ENCODE assay signal across 23 cellular contexts in genomic region chr14:105470163-105470811, GRCh38. TPM values are rescaled to one million over a fixed set of nuclear protein-coding genes. Genes with fewer than 3 reads are reported as not detected.
A peak's percentile ranks its signal among the peaks of the same experiment; 100 is the strongest.
DNase-seq lines count a peak whose midpoint lies in the region; ATAC-seq and TF ChIP-seq lines count a peak whose summit lies in the region.
"Had no signal": no experiment of that assay in that cellular context is flagged by ENCODE, and none has a peak within 500 bp of the region (broad histone marks: within the 10 kb centered on the region; RNA-seq: fewer than 3 reads in every experiment).

No MANE protein-coding gene starts in this region.

- H3K4me1 ChIP-seq in GM23338 (ENCODE audit: insufficient read depth) (peaks cover 9% of the 10 kb centered on the region; the same call in 1 of the 2 replicates), left ventricle myocardium inferior (peaks cover 84% of the 10 kb centered on the region), stomach (peaks cover 46 to 85% (median 74%) of the 10 kb centered on the region in 4 donors)

- H3K4me3 Mint-ChIP-seq in GM23338, result no peak overlapping the region
- H3K4me3 Mint-ChIP-seq: activated CD4-positive, alpha-beta T cell treated with anti-CD3 and anti-CD28 coated beads for 36 hours; activated naive CD4-positive, alpha-beta T cell treated with anti-CD3 and anti-CD28 coated beads, Interleukin-2, amount 50 U/mL, for 24 hours; HFFc6; memory B cell; naive B cell; stimulated activated effector memory CD8-positive, alpha-beta T cell treated with anti-CD3 and anti-CD28 coated beads, Interleukin-12 subunit alpha, Interleukin-12 subunit beta, amount 100 ng/mL, for 72 hours had no signal

- no peaks in the 10 kb centered on the region for H3K9me2 ChIP-seq in GM23338 (ENCODE audit: insufficient read depth)

- H3K27me3 ChIP-seq in GM23338 (ENCODE audit: insufficient read depth) (peaks cover 6% of the 10 kb centered on the region), left ventricle myocardium inferior (ENCODE audit: low read depth) (no peaks in the 10 kb centered on the region), stomach (peaks cover 0 to 22% (median 0%) of the 10 kb centered on the region in 3 donors)
- H3K27me3 ChIP-seq: pancreas had no signal

- no peak for TF ChIP-seq EP300 in stomach (IDR thresholded peaks at IDR 0.05)

- ATAC-seq in GM23338 (no peak), GM21576 (IDR thresholded peaks at IDR 0.05; ENCODE audit: unreplicated experiment) (no peak), GM21367 (IDR thresholded peaks at IDR 0.05; ENCODE audit: unreplicated experiment) (no peak)
- ATAC-seq: activated CD4-positive, alpha-beta T cell treated with anti-CD3 and anti-CD28 coated beads for 36 hours; stimulated activated effector memory CD8-positive, alpha-beta T cell treated with anti-CD3 and anti-CD28 coated beads, Interleukin-12 subunit alpha, Interleukin-12 subunit beta, amount 100 ng/mL, for 72 hours had no signal

- peaks cover 14% of the 10 kb centered on the region for H3K27me3 Mint-ChIP-seq in GM23338 (ENCODE audit: insufficient read depth, low read depth, poor library complexity)
- H3K27me3 Mint-ChIP-seq: activated CD4-positive, alpha-beta T cell treated with anti-CD3 and anti-CD28 coated beads for 36 hours; activated naive CD4-positive, alpha-beta T cell treated with anti-CD3 and anti-CD28 coated beads, Interleukin-2, amount 50 U/mL, for 24 hours; IgD-negative memory B cell; memory B cell had no signal

- H3K4me1 Mint-ChIP-seq in GM23338, result peaks cover 4% of the 10 kb centered on the region
- H3K4me1 Mint-ChIP-seq: activated CD4-positive, alpha-beta T cell treated with anti-CD3 and anti-CD28 coated beads for 36 hours; activated naive CD4-positive, alpha-beta T cell treated with anti-CD3 and anti-CD28 coated beads, Interleukin-2, amount 50 U/mL, for 24 hours; IgD-negative memory B cell; stimulated activated effector memory CD8-positive, alpha-beta T cell treated with anti-CD3 and anti-CD28 coated beads, Interleukin-12 subunit alpha, Interleukin-12 subunit beta, amount 100 ng/mL, for 72 hours had no signal

- H3K36me3 ChIP-seq in GM23338 (ENCODE audit: insufficient read depth), result no peaks in the 10 kb centered on the region
- peaks cover 12% of the 10 kb centered on the region for H3K36me3 ChIP-seq in left ventricle myocardium inferior
- peaks cover 10 to 57% (median 49%) of the 10 kb centered on the region in 4 donors for H3K36me3 ChIP-seq in stomach

- no peaks in the 10 kb centered on the region for H3K79me2 ChIP-seq in GM23338 (replicated peaks; ENCODE audit: insufficient read depth)

- intact Hi-C loops in left ventricle myocardium inferior (cut with micrococcal nuclease), result no loop called here
- intact Hi-C loops in stomach (cut with DNase I; ENCODE audit: low total_unique reads), result no loop called here

- TF ChIP-seq CTCF in GM23338 (conservative IDR thresholded peaks at IDR 0.05; ENCODE audit: low read depth in 2 of 2) (no peak), VCaP (conservative IDR thresholded peaks at IDR 0.05) (no peak), left ventricle myocardium inferior (IDR thresholded peaks at IDR 0.05; ENCODE audit: borderline replicate concordance) (no peak), stomach (IDR thresholded peaks at IDR 0.05) (no peak)

- WGBS in stomach, 5 donors, result 73 to 91% (median 84%) methylated on average over 31 to 41 of the region's 41 CpGs

- no peaks in the 10 kb centered on the region for H3K9me3 ChIP-seq in left ventricle myocardium inferior (replicated peaks)
- H3K9me3 ChIP-seq in stomach, result no peaks in the 10 kb centered on the region
- H3K9me3 ChIP-seq: pancreas, sigmoid colon, thoracic aorta had no signal

- no peak overlapping the region for H3K4me3 ChIP-seq in GM23338
- peak overlapping the region; percentile 92 for H3K4me3 ChIP-seq in left ventricle myocardium inferior
- no peak overlapping the region for H3K4me3 ChIP-seq in stomach
- H3K4me3 ChIP-seq: pancreas, sigmoid colon, thoracic aorta had no signal

- no peak for TF ChIP-seq POLR2A in stomach (IDR thresholded peaks at IDR 0.05)

- H3F3A ChIP-seq in GM23338 (replicated peaks; ENCODE audit: low read depth), result peaks cover 5% of the 10 kb centered on the region; the same call in 1 of the 2 replicates

- no peak overlapping the region for H2AFZ ChIP-seq in GM23338

- H3K27ac Mint-ChIP-seq in GM23338, result 0 out of 2 replicates have a peak overlapping the region, but pooled peaks have one; percentile 62
- H3K27ac Mint-ChIP-seq: activated CD4-positive, alpha-beta T cell treated with anti-CD3 and anti-CD28 coated beads for 36 hours; activated naive CD4-positive, alpha-beta T cell treated with anti-CD3 and anti-CD28 coated beads, Interleukin-2, amount 50 U/mL, for 24 hours; HFFc6; IgD-negative memory B cell; memory B cell; stimulated activated effector memory CD8-positive, alpha-beta T cell treated with anti-CD3 and anti-CD28 coated beads, Interleukin-12 subunit alpha, Interleukin-12 subunit beta, amount 100 ng/mL, for 72 hours had no signal

- H4K20me1 ChIP-seq in GM23338 (replicated peaks; ENCODE audit: insufficient read depth), result no peaks in the 10 kb centered on the region; the same call in 1 of the 2 replicates

- H3K36me3 Mint-ChIP-seq in GM23338 (ENCODE audit: low read depth), result peaks cover 8% of the 10 kb centered on the region; the same call in 1 of the 3 replicates
- H3K36me3 Mint-ChIP-seq: activated naive CD4-positive, alpha-beta T cell treated with anti-CD3 and anti-CD28 coated beads, Interleukin-2, amount 50 U/mL, for 24 hours; IgD-negative memory B cell; naive B cell; stimulated activated effector memory CD8-positive, alpha-beta T cell treated with anti-CD3 and anti-CD28 coated beads, Interleukin-12 subunit alpha, Interleukin-12 subunit beta, amount 100 ng/mL, for 72 hours had no signal

- peak; percentile 60 for DNase-seq in GM23338 (ENCODE audit: low spot score)
- no peak for DNase-seq in left ventricle myocardium inferior
- DNase-seq in stomach, result no peak
- no peak for DNase-seq in effector CD4-positive, alpha-beta T cell
- no peak for DNase-seq in HK-2 (ENCODE audit: unreplicated experiment)
- DNase-seq: activated CD4-positive, alpha-beta T cell treated with anti-CD3 and anti-CD28 coated beads for 36 hours; DND-41; HFFc6; hippocampal formation; MM.1S; naive B cell; NCI-H526; sigmoid colon; SW 1271 had no signal

- peak overlapping the region; percentile 79 for H3K27ac ChIP-seq in GM23338 (ENCODE audit: low read depth)
- H3K27ac ChIP-seq in VCaP, result peak overlapping the region; percentile 82; the same call in 1 of the 2 replicates
- peak overlapping the region; percentile 100 for H3K27ac ChIP-seq in left ventricle myocardium inferior (replicated peaks)
- H3K27ac ChIP-seq in stomach, result peak overlapping the region in 3 of 5 donors; percentile 9 to 90 (median 61)

- peak overlapping the region; percentile 20; the same call in 1 of the 2 replicates for H3K4me2 ChIP-seq in GM23338

- H3K9me3 Mint-ChIP-seq in GM23338, result no peaks in the 10 kb centered on the region
- H3K9me3 Mint-ChIP-seq: activated naive CD4-positive, alpha-beta T cell treated with anti-CD3 and anti-CD28 coated beads, Interleukin-2, amount 50 U/mL, for 24 hours; HFFc6; IgD-negative memory B cell; memory B cell; naive B cell; stimulated activated effector memory CD8-positive, alpha-beta T cell treated with anti-CD3 and anti-CD28 coated beads, Interleukin-12 subunit alpha, Interleukin-12 subunit beta, amount 100 ng/mL, for 72 hours had no signal

TF ChIP-seq in GM23338, 12 proteins besides CTCF, POLR2A, EP300 and RAD21:
- TF ChIP-seq EZH2phosphoT487 (IDR thresholded peaks at IDR 0.05; ENCODE audit: unreplicated experiment) (no peak), STAT1 (IDR thresholded peaks at IDR 0.05; ENCODE audit: unreplicated experiment) (no peak), ZNF114 (CRISPR knock-in tag; IDR thresholded peaks at IDR 0.05) (no peak), CREB1 (CRISPR knock-in tag; IDR thresholded peaks at IDR 0.05; ENCODE audit: low read depth) (no peak)

RNA-seq across cellular contexts. Expression of gene CRIP2, which starts 4.3 kb away (rescaled TPM):
- 3.4 and 5.0 TPM in 2 replicates for total RNA-seq in GM23338 (2014; rRNA removed; shearing (Covaris generic))
- polyA plus RNA-seq in GM23338 (2016; fragmentation: Nextera tagmentation; extraction: Ambion mirVana) (9.6 and 12.3 TPM in 2 replicates), stomach (100 to 1,000 TPM in 1 of 3 donors, 10 to 100 TPM in 2; 68.5 to 127 (median 94.7) TPM)
- total RNA-seq in left ventricle myocardium inferior (1,068 TPM), stomach (100 to 1,000 TPM in 1 of 5 donors, 10 to 100 TPM in 4; 36.0 to 135 (median 72.7) TPM)

RNA-seq across cellular contexts. Expression of gene CRIP1, which starts 16.4 kb away (rescaled TPM):
- total RNA-seq in GM23338 (2014; rRNA removed; shearing (Covaris generic)), result 0.80 and 7.7 TPM in 2 replicates
- polyA plus RNA-seq in GM23338 (2016; fragmentation: Nextera tagmentation; extraction: Ambion mirVana) (8.4 and 13.2 TPM in 2 replicates), stomach (100 to 1,000 TPM in 1 of 3 donors, 10 to 100 TPM in 2; 60.1 to 149 (median 99.0) TPM)
- total RNA-seq in left ventricle myocardium inferior (65.9 TPM), stomach (10 to 100 TPM in 3 of 5 donors, 1 to 10 TPM in 1, not detected in 1; 3.5 to 95.0 (median 23.9) TPM)

RNA-seq across cellular contexts. Expression of gene TEDC1, which starts 20.8 kb away (rescaled TPM):
- 3.9 and 16.3 TPM in 2 replicates for total RNA-seq in GM23338 (2014; rRNA removed; shearing (Covaris generic))
- polyA plus RNA-seq in GM23338 (2016; fragmentation: Nextera tagmentation; extraction: Ambion mirVana), result 4.1 and 5.9 TPM in 2 replicates
- total RNA-seq in left ventricle myocardium inferior, result 4.0 TPM
- total RNA-seq in stomach, result 100 to 1,000 TPM in 1 of 5 donors, 10 to 100 TPM in 2, 1 to 10 TPM in 2; 3.0 to 167 (median 44.9) TPM
- 10 to 100 TPM; 13.8 to 18.8 (median 17.1) TPM for polyA plus RNA-seq in stomach

RNA-seq across cellular contexts. Expression of gene MTA1, which starts 50.7 kb away (rescaled TPM):
- 104 and 126 TPM in 2 replicates for total RNA-seq in GM23338 (2014; rRNA removed; shearing (Covaris generic))
- polyA plus RNA-seq in GM23338 (2016; fragmentation: Nextera tagmentation; extraction: Ambion mirVana), result 53.3 and 63.2 TPM in 2 replicates
- 192 TPM for total RNA-seq in left ventricle myocardium inferior
- 100 to 1,000 TPM in 2 of 5 donors, 10 to 100 TPM in 3; 49.8 to 183 (median 85.5) TPM for total RNA-seq in stomach
- 10 to 100 TPM; 24.9 to 57.1 (median 40.3) TPM for polyA plus RNA-seq in stomach

RNA-seq across cellular contexts. Expression of gene TMEM121, which starts 56.1 kb away (rescaled TPM):
- total RNA-seq in GM23338 (2014; rRNA removed; shearing (Covaris generic)), result 0.93 and 1.3 TPM in 2 replicates
- polyA plus RNA-seq in GM23338 (2016; fragmentation: Nextera tagmentation; extraction: Ambion mirVana) (0.13 and 0.42 TPM in 2 replicates), stomach (1 to 10 TPM in 2 of 3 donors, under 1 TPM in 1; 0.93 to 4.2 (median 1.2) TPM)
- total RNA-seq in left ventricle myocardium inferior (2.1 TPM), stomach (1 to 10 TPM in 4 of 5 donors, not detected in 1; 1.3 to 8.2 (median 2.1) TPM)
